ENCODE assay signal across 11 cellular contexts in the genomic region with DNA sequence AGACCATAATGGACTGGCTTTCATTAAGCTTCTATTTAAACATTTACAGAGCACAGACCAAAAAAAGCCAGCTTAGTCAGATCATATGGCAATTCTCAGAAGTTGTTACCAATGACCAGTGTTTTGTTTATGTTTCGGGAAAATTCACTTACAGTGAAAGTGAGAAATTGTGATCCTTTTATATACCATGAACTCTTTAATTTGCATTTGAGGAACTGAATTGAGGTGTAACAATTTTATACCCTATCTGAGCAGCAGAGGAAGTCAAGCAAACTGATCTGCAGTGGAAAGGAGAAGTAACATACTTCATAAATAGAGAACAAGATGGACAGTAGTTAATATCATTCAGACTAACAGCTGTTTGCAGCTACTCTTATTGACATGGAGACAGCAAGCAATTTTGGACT.
DNase-seq lines count a peak whose midpoint lies in the region; ATAC-seq and TF ChIP-seq lines count a peak whose summit lies in the region.
"Had no signal": no experiment of that assay in that cellular context is flagged by ENCODE, and none has a peak within 500 bp of the region (broad histone marks: within the 10 kb centered on the region; RNA-seq: fewer than 3 reads in every experiment).

No MANE protein-coding gene starts in this region.

- H3K9me3 ChIP-seq in testis = no peaks in the 10 kb centered on the region

- TF ChIP-seq CTCF in HL-60 (IDR thresholded peaks at IDR 0.05; ENCODE audit: insufficient read depth, low read length) (no peak), testis (IDR thresholded peaks at IDR 0.05) (no peak)

- no peaks in the 10 kb centered on the region for H3K4me1 Mint-ChIP-seq in activated T-cell treated with anti-CD3 and anti-CD28 coated beads, Interleukin-2, amount 50 U/mL, for 72 hours (ENCODE audit: low read depth)
- H3K4me1 Mint-ChIP-seq: mesothelial cell of epicardium had no signal

- no peaks in the 10 kb centered on the region for H3K36me3 Mint-ChIP-seq in activated naive CD4-positive, alpha-beta T cell treated with anti-CD3 and anti-CD28 coated beads, Interleukin-2, amount 50 U/mL, for 72 hours
- H3K36me3 Mint-ChIP-seq in activated T-cell treated with anti-CD3 and anti-CD28 coated beads, Interleukin-2, amount 50 U/mL, for 72 hours (ENCODE audit: insufficient read depth in 2 of 2) = no peaks in the 10 kb centered on the region
- H3K36me3 Mint-ChIP-seq: mesothelial cell of epicardium had no signal

- no peaks in the 10 kb centered on the region for H3K4me1 ChIP-seq in testis

- H3K36me3 ChIP-seq in testis (ENCODE audit: low read depth, missing control alignments) = no peaks in the 10 kb centered on the region

- no peaks in the 10 kb centered on the region for H3K9me3 Mint-ChIP-seq in activated naive CD4-positive, alpha-beta T cell treated with anti-CD3 and anti-CD28 coated beads, Interleukin-2, amount 50 U/mL, for 72 hours
- H3K9me3 Mint-ChIP-seq in activated T-cell treated with anti-CD3 and anti-CD28 coated beads, Interleukin-2, amount 50 U/mL, for 72 hours = no peaks in the 10 kb centered on the region

- no peak overlapping the region for H3K27ac Mint-ChIP-seq in activated naive CD4-positive, alpha-beta T cell treated with anti-CD3 and anti-CD28 coated beads, Interleukin-2, amount 50 U/mL, for 72 hours
- H3K27ac Mint-ChIP-seq in activated T-cell treated with anti-CD3 and anti-CD28 coated beads, Interleukin-2, amount 50 U/mL, for 72 hours = no peak overlapping the region
- H3K27ac Mint-ChIP-seq: mesothelial cell of epicardium had no signal

- H3K4me3 Mint-ChIP-seq in activated T-cell treated with anti-CD3 and anti-CD28 coated beads, Interleukin-2, amount 50 U/mL, for 72 hours = no peak overlapping the region
- H3K4me3 Mint-ChIP-seq: mesothelial cell of epicardium had no signal

- H3K27me3 Mint-ChIP-seq in activated T-cell treated with anti-CD3 and anti-CD28 coated beads, Interleukin-2, amount 50 U/mL, for 72 hours (ENCODE audit: low read depth) = peaks cover 6% of the 10 kb centered on the region

- H3K27ac ChIP-seq in HL-60 (replicated peaks) (peak overlapping the region; percentile 65), testis (no peak overlapping the region)

- DNase-seq in HL-60 (ENCODE audit: low read depth in 1 of 2, low spot score in 1 of 2) = peak in 1 of 2 experiments; percentile 51
- peak; percentile 22 for DNase-seq in myocyte (ENCODE audit: low read depth)
- DNase-seq in activated naive CD4-positive, alpha-beta T cell treated with anti-CD3 and anti-CD28 coated beads, Interleukin-2, amount 50 U/mL, for 72 hours (ENCODE audit: low spot score in 2 of 2) = no peak
- DNase-seq in activated T-cell treated with anti-CD3 and anti-CD28 coated beads, Interleukin-2, amount 50 U/mL, for 72 hours = no peak
- DNase-seq in testis = no peak
- DNase-seq in HK-2 (ENCODE audit: unreplicated experiment) = no peak
- DNase-seq: activated T-cell treated with anti-CD3 and anti-CD28 coated beads for 4 hours, NCI-H446 treated with DMSO at 0.1 percent for 48 hours had no signal

- 80 to 81% methylated on average over 1 of the region's 1 CpG for WGBS in testis, 2 donors

- TF ChIP-seq POLR2A in testis (IDR thresholded peaks at IDR 0.05) = no peak

- no peaks in the 10 kb centered on the region for H3K27me3 ChIP-seq in HL-60 (ENCODE audit: insufficient read depth, poor library complexity, severe bottlenecking)
- H3K27me3 ChIP-seq in testis = no peaks in the 10 kb centered on the region

- peak; percentile 73 for ATAC-seq in GM18868 (IDR thresholded peaks at IDR 0.05; ENCODE audit: unreplicated experiment)
- peak; percentile 84 for ATAC-seq in HG02588 (IDR thresholded peaks at IDR 0.05; ENCODE audit: unreplicated experiment)
- no peak for ATAC-seq in activated naive CD4-positive, alpha-beta T cell treated with anti-CD3 and anti-CD28 coated beads, Interleukin-2, amount 50 U/mL, for 72 hours
- no peak for ATAC-seq in activated T-cell treated with anti-CD3 and anti-CD28 coated beads, Interleukin-2, amount 50 U/mL, for 72 hours (replicated peaks in 1 of 2)

- H3K4me3 ChIP-seq in HL-60 (replicated peaks; ENCODE audit: insufficient read depth, low read length) (no peak overlapping the region), testis (no peak overlapping the region)

- intact Hi-C loops in testis (cut with DNase I; ENCODE audit: low total_unique reads) = no loop called here

Comparison
In these comparisons a context has a peak if more than half of its experiments do, and no peak if none do; other contexts are left out.
1. ATAC-seq: peak in GM18868 (single experiment) and HG02588 (single experiment); none in activated naive CD4-positive, alpha-beta T cell treated with anti-CD3 and anti-CD28 coated beads, Interleukin-2, amount 50 U/mL, for 72 hours (0 of 2) and activated T-cell treated with anti-CD3 and anti-CD28 coated beads, Interleukin-2, amount 50 U/mL, for 72 hours (0 of 2).